ENCODE assay signal across 1 cellular context in the genomic region with DNA sequence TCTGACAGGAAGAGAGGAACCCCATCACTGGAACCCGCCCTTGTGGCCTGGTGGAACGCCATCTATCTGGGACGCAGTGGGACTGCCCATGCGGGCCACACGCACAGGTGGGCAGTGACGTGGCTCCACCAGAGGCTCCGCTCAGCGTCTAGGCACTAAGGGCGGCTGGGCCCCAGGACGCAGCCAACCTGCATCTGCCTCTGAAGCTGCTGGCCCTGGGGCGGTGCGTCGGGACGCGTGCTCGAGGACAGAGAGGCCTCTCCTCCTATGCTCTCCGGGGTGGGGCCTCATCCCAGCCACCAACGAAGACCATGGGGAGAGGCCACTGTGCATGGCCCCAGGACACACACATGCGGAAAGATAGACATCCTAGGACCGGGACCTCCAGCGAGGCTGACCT.
TF ChIP-seq lines count a peak whose summit lies in the region.

No MANE protein-coding gene starts in this region.

TF ChIP-seq in HepG2, 621 proteins besides CTCF, POLR2A, EP300 and RAD21:
- TF ChIP-seq FOXA3 (CRISPR knock-in tag; IDR thresholded peaks at IDR 0.05) (no peak), AGO2 (optimal IDR thresholded peaks at IDR 0.05; ENCODE audit: low read depth, low read length) (peak; percentile 33), HCFC1 (IDR thresholded peaks at IDR 0.05; ENCODE audit: low read depth, low read length) (no peak), CENPX (CRISPR knock-in tag; IDR thresholded peaks at IDR 0.05) (no peak)
- TF ChIP-seq, protein P1, sequence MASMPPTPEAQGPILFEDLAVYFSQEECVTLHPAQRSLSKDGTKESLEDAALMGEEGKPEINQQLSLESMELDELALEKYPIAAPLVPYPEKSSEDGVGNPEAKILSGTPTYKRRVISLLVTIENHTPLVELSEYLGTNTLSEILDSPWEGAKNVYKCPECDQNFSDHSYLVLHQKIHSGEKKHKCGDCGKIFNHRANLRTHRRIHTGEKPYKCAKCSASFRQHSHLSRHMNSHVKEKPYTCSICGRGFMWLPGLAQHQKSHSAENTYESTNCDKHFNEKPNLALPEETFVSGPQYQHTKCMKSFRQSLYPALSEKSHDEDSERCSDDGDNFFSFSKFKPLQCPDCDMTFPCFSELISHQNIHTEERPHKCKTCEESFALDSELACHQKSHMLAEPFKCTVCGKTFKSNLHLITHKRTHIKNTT (CRISPR knock-in tag; IDR thresholded peaks at IDR 0.05), result no peak
